In the genomic region with DNA sequence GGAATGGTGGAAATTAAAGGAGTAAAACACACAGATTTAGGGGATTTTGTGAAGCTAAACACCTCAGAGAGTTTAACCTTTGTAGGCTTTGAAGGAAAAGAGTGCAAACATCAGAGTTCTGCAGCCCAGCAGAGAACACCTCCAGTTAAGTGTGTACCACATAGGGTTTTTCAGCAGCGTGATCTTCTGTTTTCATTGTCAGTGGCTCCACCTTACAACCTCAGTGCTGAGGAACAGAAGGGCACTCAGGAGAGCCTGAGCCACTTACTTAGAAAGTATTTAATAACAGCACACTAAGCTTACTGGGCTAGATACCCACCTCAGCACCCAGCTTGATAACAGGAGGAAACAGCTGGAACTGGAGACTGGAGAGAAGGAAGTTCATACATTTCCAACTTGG, we compare ENCODE assay signal across 9 cellular contexts. TPM values are rescaled to one million over a fixed set of nuclear protein-coding genes. Genes with fewer than 3 reads are reported as not detected.
DNase-seq lines count a peak whose midpoint lies in the region; ATAC-seq, FAIRE-seq and TF ChIP-seq lines count a peak whose summit lies in the region.
"Had no signal": no experiment of that assay in that cellular context is flagged by ENCODE, and none has a peak within 500 bp of the region (broad histone marks: within the 10 kb centered on the region; RNA-seq: fewer than 3 reads in every experiment).

No MANE protein-coding gene starts in this region.

- H3K36me3 ChIP-seq in tibial artery: peaks cover 0 to 15% (median 6%) of the 10 kb centered on the region in 3 donors
- H3K36me3 ChIP-seq in gastroesophageal sphincter: peaks cover 0 to 10% of the 10 kb centered on the region in 2 donors
- H3K36me3 ChIP-seq: pancreas had no signal

- H3K27me3 ChIP-seq in tibial artery: no peaks in the 10 kb centered on the region
- no peaks in the 10 kb centered on the region for H3K27me3 ChIP-seq in gastroesophageal sphincter
- H3K27me3 ChIP-seq: pancreas had no signal

- no peak for TF ChIP-seq EP300 in A549 (IDR thresholded peaks at IDR 0.05)
- TF ChIP-seq EP300 in gastroesophageal sphincter (IDR thresholded peaks at IDR 0.05): no peak

- H3K27ac Mint-ChIP-seq in activated B cell treated with CpG ODN at 0.5 μM for 24 hours (peak overlapping the region; percentile 98), immature natural killer cell (peak overlapping the region; percentile 95 to 100 (median 100))

- H3K4me2 ChIP-seq in A549: peak overlapping the region; percentile 98

- no peak for ATAC-seq in A549
- ATAC-seq in activated B cell treated with CpG ODN at 0.5 μM for 24 hours (ENCODE audit: low read depth): no peak
- ATAC-seq in HG02973 (IDR thresholded peaks at IDR 0.05; ENCODE audit: unreplicated experiment): no peak
- ATAC-seq in gastroesophageal sphincter: no peak
- no peak for ATAC-seq in HG02642 (IDR thresholded peaks at IDR 0.05; ENCODE audit: poor library complexity, unreplicated experiment)
- ATAC-seq: pancreas had no signal

- POLR2A ChIA-PET in A549 (lab: Yijun Ruan, JAX): interaction anchor here (2.5 kb wide), 1 partner anchor 36 kb away, joined by 10 read pairs; no protein-coding TSS in a partner anchor
- POLR2A ChIA-PET in activated B cell treated with CpG ODN at 0.5 μM for 24 hours (lab: Charles Lee): interaction anchor here (0.7 to 7.3 kb wide), 4 partner anchors 15 to 125 kb away, joined by 3 to 136 read pairs (median 28); no protein-coding TSS in a partner anchor

- H3K9me3 Mint-ChIP-seq in activated B cell treated with CpG ODN at 0.5 μM for 24 hours (no peaks in the 10 kb centered on the region), immature natural killer cell (no peaks in the 10 kb centered on the region)

- CTCF ChIA-PET in A549 (lab: Yijun Ruan, JAX) (interaction anchor here (0.6 to 1.0 kb wide), 2 partner anchors 37 to 115 kb away, joined by 3 read pairs; no protein-coding TSS in a partner anchor), activated B cell treated with CpG ODN at 0.5 μM for 24 hours (lab: Charles Lee) (interaction anchor here (0.6 to 1.4 kb wide), 4 partner anchors 16 to 1720 kb away, joined by 3 to 5 read pairs (median 4); no protein-coding TSS in a partner anchor)

- H3K4me3 Mint-ChIP-seq in activated B cell treated with CpG ODN at 0.5 μM for 24 hours: peak overlapping the region; percentile 99
- peak overlapping the region in 3 of 5 donors; percentile 38 to 98 (median 96) for H3K4me3 Mint-ChIP-seq in immature natural killer cell

- TF ChIP-seq POLR2A in A549 (IDR thresholded peaks at IDR 0.05; ENCODE audit: low read length) (no peak), GM18951 (IDR thresholded peaks at IDR 0.05; ENCODE audit: extremely low read depth, insufficient read depth, insufficient read length) (peak; percentile 5), gastroesophageal sphincter (IDR thresholded peaks at IDR 0.05) (no peak)

- H3K27me3 Mint-ChIP-seq in activated B cell treated with CpG ODN at 0.5 μM for 24 hours: no peaks in the 10 kb centered on the region
- peaks cover 7 to 20% (median 9%) of the 10 kb centered on the region in 3 donors for H3K27me3 Mint-ChIP-seq in immature natural killer cell (ENCODE audit: low read depth in 3 of 3)

- no peaks in the 10 kb centered on the region for H3K9me3 ChIP-seq in A549
- H3K9me3 ChIP-seq in tibial artery: peaks cover 0 to 3% (median 0%) of the 10 kb centered on the region in 3 donors
- no peaks in the 10 kb centered on the region for H3K9me3 ChIP-seq in gastroesophageal sphincter
- H3K9me3 ChIP-seq: pancreas had no signal

- no peak overlapping the region for H3K4me3 ChIP-seq in A549
- no peak overlapping the region for H3K4me3 ChIP-seq in tibial artery
- no peak overlapping the region for H3K4me3 ChIP-seq in gastroesophageal sphincter

- in situ Hi-C loops in GM18951 (cut with MboI; ENCODE audit: low sequenced_read_pairs, unreplicated experiment): no loop called here

- no peak for TF ChIP-seq RAD21 in A549 (conservative IDR thresholded peaks at IDR 0.05 in 1 of 2, IDR thresholded peaks at IDR 0.05 in 1 of 2)

- 92% methylated on average over 1 of the region's 1 CpG for WGBS in A549 (ENCODE audit: missing lambda C conversion rate)
- 57 to 88% methylated on average over 1 of the region's 1 CpG for WGBS in gastroesophageal sphincter (ENCODE audit: low coverage in 1 of 2), 2 donors

- peaks cover 41% of the 10 kb centered on the region for H3K36me3 Mint-ChIP-seq in activated B cell treated with CpG ODN at 0.5 μM for 24 hours (ENCODE audit: low read depth)
- H3K36me3 Mint-ChIP-seq in immature natural killer cell: no peaks in the 10 kb centered on the region

- TF ChIP-seq CTCF in A549 (IDR thresholded peaks at IDR 0.05) (no peak), activated B cell treated with CpG ODN at 0.5 μM for 24 hours (IDR thresholded peaks at IDR 0.05) (no peak), tibial artery (IDR thresholded peaks at IDR 0.05) (no peak), gastroesophageal sphincter (IDR thresholded peaks at IDR 0.05) (no peak)

- intact Hi-C loops in activated B cell treated with CpG ODN at 0.5 μM for 24 hours (cut with micrococcal nuclease): loop anchor here (2.0 to 10.0 kb wide), 2 partner anchors 47 to 1147 kb away; partner anchors contain the start of gene TLR2
- intact Hi-C loops in tibial artery (cut with DNase I; ENCODE audit: low total_unique reads): no loop called here

- H3K27ac ChIP-seq in A549: no peak overlapping the region
- H3K27ac ChIP-seq in tibial artery: no peak overlapping the region
- H3K27ac ChIP-seq in gastroesophageal sphincter: peak overlapping the region in 2 of 4 donors; percentile 97 to 99

- FAIRE-seq in A549 (lab: Jason Lieb, UNC): no peak
- FAIRE-seq: pancreas had no signal

- DNase-seq in A549 (ENCODE audit: low read depth in 1 of 2, low spot score in 1 of 2): no peak
- DNase-seq in activated B cell treated with CpG ODN at 0.5 μM for 24 hours: no peak
- no peak for DNase-seq in immature natural killer cell
- DNase-seq in tibial artery: no peak
- DNase-seq: pancreas had no signal

- H3K4me1 ChIP-seq in A549: peaks cover 19% of the 10 kb centered on the region
- peaks cover 0 to 36% (median 27%) of the 10 kb centered on the region in 4 donors for H3K4me1 ChIP-seq in tibial artery
- H3K4me1 ChIP-seq in gastroesophageal sphincter: peaks cover 0 to 47% (median 14%) of the 10 kb centered on the region in 3 donors

- H3K4me1 Mint-ChIP-seq in activated B cell treated with CpG ODN at 0.5 μM for 24 hours (peaks cover 56% of the 10 kb centered on the region), immature natural killer cell (peaks cover 45 to 59% of the 10 kb centered on the region in 2 donors)

TF ChIP-seq in A549, 52 proteins besides CTCF, POLR2A, EP300 and RAD21 (continues in another document):
- TF ChIP-seq TFCP2L1 (CRISPR knock-in tag; IDR thresholded peaks at IDR 0.05) (no peak), HOXA7 (CRISPR knock-in tag; IDR thresholded peaks at IDR 0.05) (no peak), NPAS2 (CRISPR knock-in tag; IDR thresholded peaks at IDR 0.05; ENCODE audit: borderline replicate concordance) (no peak), TP53 (CRISPR knock-in tag; IDR thresholded peaks at IDR 0.05) (no peak), ZC3H11A (IDR thresholded peaks at IDR 0.05) (no peak), SREBF2 (IDR thresholded peaks at IDR 0.05) (no peak), FOSL2 (IDR thresholded peaks at IDR 0.05) (no peak), FOSL2 (CRISPR knock-in tag; IDR thresholded peaks at IDR 0.05) (no peak), RNF2 (IDR thresholded peaks at IDR 0.05; ENCODE audit: borderline replicate concordance, low read depth) (no peak), JUN (IDR thresholded peaks at IDR 0.05) (no peak), HOXB5 (CRISPR knock-in tag; IDR thresholded peaks at IDR 0.05) (no peak), MYC (IDR thresholded peaks at IDR 0.05; ENCODE audit: borderline replicate concordance, low read length) (no peak), HOXB13 (CRISPR knock-in tag; IDR thresholded peaks at IDR 0.05; ENCODE audit: low read depth) (no peak), MAX (IDR thresholded peaks at IDR 0.05) (no peak)
- TF ChIP-seq, protein P1, sequence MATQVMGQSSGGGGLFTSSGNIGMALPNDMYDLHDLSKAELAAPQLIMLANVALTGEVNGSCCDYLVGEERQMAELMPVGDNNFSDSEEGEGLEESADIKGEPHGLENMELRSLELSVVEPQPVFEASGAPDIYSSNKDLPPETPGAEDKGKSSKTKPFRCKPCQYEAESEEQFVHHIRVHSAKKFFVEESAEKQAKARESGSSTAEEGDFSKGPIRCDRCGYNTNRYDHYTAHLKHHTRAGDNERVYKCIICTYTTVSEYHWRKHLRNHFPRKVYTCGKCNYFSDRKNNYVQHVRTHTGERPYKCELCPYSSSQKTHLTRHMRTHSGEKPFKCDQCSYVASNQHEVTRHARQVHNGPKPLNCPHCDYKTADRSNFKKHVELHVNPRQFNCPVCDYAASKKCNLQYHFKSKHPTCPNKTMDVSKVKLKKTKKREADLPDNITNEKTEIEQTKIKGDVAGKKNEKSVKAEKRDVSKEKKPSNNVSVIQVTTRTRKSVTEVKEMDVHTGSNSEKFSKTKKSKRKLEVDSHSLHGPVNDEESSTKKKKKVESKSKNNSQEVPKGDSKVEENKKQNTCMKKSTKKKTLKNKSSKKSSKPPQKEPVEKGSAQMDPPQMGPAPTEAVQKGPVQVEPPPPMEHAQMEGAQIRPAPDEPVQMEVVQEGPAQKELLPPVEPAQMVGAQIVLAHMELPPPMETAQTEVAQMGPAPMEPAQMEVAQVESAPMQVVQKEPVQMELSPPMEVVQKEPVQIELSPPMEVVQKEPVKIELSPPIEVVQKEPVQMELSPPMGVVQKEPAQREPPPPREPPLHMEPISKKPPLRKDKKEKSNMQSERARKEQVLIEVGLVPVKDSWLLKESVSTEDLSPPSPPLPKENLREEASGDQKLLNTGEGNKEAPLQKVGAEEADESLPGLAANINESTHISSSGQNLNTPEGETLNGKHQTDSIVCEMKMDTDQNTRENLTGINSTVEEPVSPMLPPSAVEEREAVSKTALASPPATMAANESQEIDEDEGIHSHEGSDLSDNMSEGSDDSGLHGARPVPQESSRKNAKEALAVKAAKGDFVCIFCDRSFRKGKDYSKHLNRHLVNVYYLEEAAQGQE (IDR thresholded peaks at IDR 0.05): no peak

RNA-seq across cellular contexts. Expression of gene FBXW7, which starts 2.0 kb away (rescaled TPM):
- 9.2 and 12.5 TPM in 2 replicates for polyA plus RNA-seq in A549 (2011; rRNA removed)
- polyA plus RNA-seq in A549 (2012; cell fraction: cytosol; rRNA removed): 2.1 TPM in 2 replicates
- 4.0 and 4.1 TPM in 2 replicates for polyA plus RNA-seq in A549 (2012; cell fraction: nucleus; rRNA removed)
- 7.2 to 10.2 TPM (median 7.3 TPM) in 3 replicates for polyA plus RNA-seq in A549 (2017; fragmentation: RNase III; extraction: RNeasy Plus Mini Kit Qiagen cat#74134 plus additional on column Dnase treatment)
- polyA minus RNA-seq in A549 (2011; rRNA and poly(A)+ RNA removed): 13.7 and 14.7 TPM in 2 replicates
- 96.5 and 102 TPM in 2 replicates for total RNA-seq in activated B cell treated with CpG ODN at 0.5 μM for 24 hours
- polyA plus RNA-seq in immature natural killer cell: 10 to 100 TPM; 22.3 to 70.1 (median 59.4) TPM
- 100 to 1,000 TPM in 1 of 4 donors, 10 to 100 TPM in 3; 55.1 to 120 (median 85.5) TPM for total RNA-seq in gastroesophageal sphincter
